In the genomic region with DNA sequence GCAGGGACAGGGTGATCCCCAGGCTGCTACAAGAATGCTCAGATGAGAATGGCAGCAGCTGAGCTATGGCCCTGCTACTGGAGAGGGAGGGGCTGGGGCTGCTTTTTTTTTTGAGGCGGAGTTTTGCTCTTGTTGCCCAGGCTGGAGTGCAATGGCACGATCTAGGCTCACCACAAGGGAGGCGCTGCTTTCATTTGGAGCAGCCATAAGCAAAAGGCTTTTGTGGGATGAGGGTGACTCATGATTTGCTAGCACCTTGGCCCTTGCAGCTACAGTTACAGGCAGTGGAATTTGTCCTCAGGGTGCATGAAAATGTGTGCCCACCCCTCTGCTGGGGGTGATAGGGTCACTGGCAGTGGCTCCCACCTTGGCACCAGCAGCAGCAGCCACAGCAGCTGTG, we compare ENCODE assay signal across 20 cellular contexts. TPM values are rescaled to one million over a fixed set of nuclear protein-coding genes. Genes with fewer than 3 reads are reported as not detected.
"Had no signal": no experiment of that assay in that cellular context is flagged by ENCODE, and none has a peak within 500 bp of the region (broad histone marks: within the 10 kb centered on the region; RNA-seq: fewer than 3 reads in every experiment).

No MANE protein-coding gene starts in this region.

- H3K4me3 ChIP-seq: ascending aorta, left lung, right atrium auricular region, tibial artery had no signal

- H3K27ac ChIP-seq: ascending aorta, left lung, right atrium auricular region, tibial artery had no signal

- H3K36me3 ChIP-seq: ascending aorta, left lung, right atrium auricular region, tibial artery had no signal

- DNase-seq: activated CD4-positive, alpha-beta T cell treated with anti-CD3 and anti-CD28 coated beads, Interleukin-2, amount 50 U/mL, for 4 hours; activated CD4-positive, CD25-positive, alpha-beta regulatory T cell treated with anti-CD3 and anti-CD28 coated beads, Interleukin-2, amount 50 U/mL, for 72 hours; activated naive CD4-positive, alpha-beta T cell treated with anti-CD3 and anti-CD28 coated beads, Interleukin-2, amount 10 ng/mL, durations not matched to agents 7 days and 5 days; activated T-cell treated with anti-CD3 and anti-CD28 coated beads, Interleukin-2, amount 50 U/mL, for 1 hour; endodermal cell; erythroblast; islet precursor cell; left lung; naive thymus-derived CD8-positive, alpha-beta T cell; posterior cingulate gyrus; stimulated activated CD4-positive, alpha-beta T cell treated with anti-CD3 and anti-CD28 coated beads, Interleukin-15, amount 100 ng/mL, for 24 hours; stimulated activated CD4-positive, alpha-beta T cell treated with anti-CD3 and anti-CD28 coated beads, Interleukin-4, amount 100 ng/mL, for 24 hours; stimulated activated naive CD4-positive, alpha-beta T cell; tibial artery had no signal

- H3K4me1 ChIP-seq: ascending aorta, left lung, right atrium auricular region, tibial artery had no signal

- ATAC-seq: left lung; naive thymus-derived CD8-positive, alpha-beta T cell had no signal

- H3K27me3 ChIP-seq: ascending aorta, right atrium auricular region, tibial artery had no signal

RNA-seq across cellular contexts. Expression of gene CYP4A22, which starts 32.4 kb away (rescaled TPM):
- total RNA-seq: activated T-helper 2 cell treated with anti-CD3 and anti-CD28 coated beads, Interferon-gamma antibody, Interleukin-2, Interleukin-4, amounts not matched to agents 10 μg/mL and 5 μg/mL and 100 μg/mL, durations not matched to agents 14 hours and 24 hours and 36 hours; ascending aorta; dermis microvascular lymphatic vessel endothelial cell; left lung; naive thymus-derived CD8-positive, alpha-beta T cell; right atrium auricular region; skeletal muscle tissue had no signal
- polyA plus RNA-seq: naive thymus-derived CD8-positive, alpha-beta T cell had no signal

RNA-seq across cellular contexts. Expression of gene CYP4Z1, which starts 37.8 kb away (rescaled TPM):
- total RNA-seq: activated T-helper 2 cell treated with anti-CD3 and anti-CD28 coated beads, Interferon-gamma antibody, Interleukin-2, Interleukin-4, amounts not matched to agents 10 μg/mL and 5 μg/mL and 100 μg/mL, durations not matched to agents 14 hours and 24 hours and 36 hours; mucosa of gallbladder; naive thymus-derived CD8-positive, alpha-beta T cell had no signal
- polyA plus RNA-seq: naive thymus-derived CD8-positive, alpha-beta T cell had no signal
